9 cellular contexts compared by ENCODE assay signal in the genomic region with DNA sequence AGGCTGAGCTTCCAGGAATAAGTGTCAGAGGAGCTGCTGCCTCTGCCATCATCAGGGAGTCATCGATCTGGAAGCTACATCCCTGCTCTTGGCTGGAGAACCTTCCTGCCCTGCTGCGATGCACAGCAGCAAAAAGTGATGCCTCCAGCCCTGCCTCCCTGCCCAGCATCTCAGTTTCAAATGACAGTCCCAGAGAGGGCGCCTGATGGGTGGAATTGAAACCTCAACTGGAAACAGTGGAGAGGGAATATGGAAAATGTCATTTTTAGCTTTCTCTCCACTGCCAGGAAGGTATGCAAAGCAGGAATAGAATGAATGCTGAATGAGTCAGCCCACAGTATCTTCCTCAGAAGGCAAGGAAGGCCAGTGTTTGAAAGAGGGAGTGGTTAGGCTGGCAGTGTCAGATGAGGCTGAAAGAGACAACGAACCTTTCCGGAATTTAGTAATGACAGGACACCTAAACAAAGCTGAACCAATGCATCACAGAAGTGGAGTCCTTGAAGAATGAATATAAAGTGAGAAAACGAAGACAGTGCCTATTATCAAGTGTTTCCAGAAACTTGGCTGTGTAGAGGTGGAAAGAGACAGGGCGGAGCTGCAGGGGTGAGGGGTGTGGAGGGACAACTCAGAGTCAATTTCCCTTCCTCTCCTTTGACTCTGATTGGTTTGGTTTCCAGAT.
DNase-seq lines count a peak whose midpoint lies in the region; ATAC-seq and TF ChIP-seq lines count a peak whose summit lies in the region.
"Had no signal": no experiment of that assay in that cellular context is flagged by ENCODE, and none has a peak within 500 bp of the region (broad histone marks: within the 10 kb centered on the region; RNA-seq: fewer than 3 reads in every experiment).

No MANE protein-coding gene starts in this region.

- H3K4me3 Mint-ChIP-seq in activated naive CD4-positive, alpha-beta T cell treated with anti-CD3 and anti-CD28 coated beads, Interleukin-2, amount 10 ng/mL, durations not matched to agents 7 days and 5 days, result no peak overlapping the region

- peak; percentile 77 for DNase-seq in AG20443 (ENCODE audit: low spot score)
- peak; percentile 43 for DNase-seq in LoVo (ENCODE audit: low spot score)
- peak; percentile 84 for DNase-seq in astrocyte of the spinal cord (ENCODE audit: low read depth, low spot score)
- DNase-seq in mesenchymal stem cell, result peak; percentile 91
- DNase-seq in NCI-H2196 treated with DMSO at 0.1 percent for 48 hours (lab: John Stamatoyannopoulos, UW; ENCODE audit: unreplicated experiment), result no peak
- DNase-seq in activated naive CD4-positive, alpha-beta T cell treated with anti-CD3 and anti-CD28 coated beads, Interleukin-2, amount 10 ng/mL, durations not matched to agents 7 days and 5 days, result no peak
- DNase-seq: activated effector memory CD4-positive, alpha-beta T cell treated with anti-CD3 and anti-CD28 coated beads, Interleukin-2, amount 50 U/mL, for 16 hours had no signal

- H3K27ac Mint-ChIP-seq in activated naive CD4-positive, alpha-beta T cell treated with anti-CD3 and anti-CD28 coated beads, Interleukin-2, amount 10 ng/mL, durations not matched to agents 7 days and 5 days, result no peak overlapping the region

- no peak overlapping the region for H3K4me2 ChIP-seq in mesenchymal stem cell (ENCODE audit: low read length, poor library complexity, severe bottlenecking)

- H3K9me3 ChIP-seq in mesenchymal stem cell (ENCODE audit: control insufficient read depth, low read length), result peaks cover 11% of the 10 kb centered on the region

- no peak overlapping the region for H3K23ac ChIP-seq in mesenchymal stem cell (ENCODE audit: low read length in 2 of 2)

- in situ Hi-C loops in astrocyte of the spinal cord (cut with HindIII; ENCODE audit: low sequenced_read_pairs), result no loop called here

- H3K14ac ChIP-seq in mesenchymal stem cell (ENCODE audit: low read length in 2 of 2), result no peak overlapping the region

- H3K27me3 ChIP-seq in mesenchymal stem cell (ENCODE audit: control insufficient read depth in 1 of 2, insufficient read depth in 1 of 2, low read length in 2 of 2), result no peaks in the 10 kb centered on the region

- H2BK15ac ChIP-seq in mesenchymal stem cell (ENCODE audit: low read depth, poor library complexity, severe bottlenecking), result no peak overlapping the region

- H3K27ac ChIP-seq in mesenchymal stem cell (ENCODE audit: low read length, poor library complexity, severe bottlenecking), result peak overlapping the region; percentile 80

- TF ChIP-seq CTCF in astrocyte of the spinal cord (IDR thresholded peaks at IDR 0.05; ENCODE audit: low read depth, low read length), result no peak

- CTCF ChIA-PET in activated naive CD4-positive, alpha-beta T cell treated with anti-CD3 and anti-CD28 coated beads, Interleukin-2, amount 10 ng/mL, durations not matched to agents 7 days and 5 days (lab: Charles Lee), result no interaction called here

- H3K18ac ChIP-seq in mesenchymal stem cell (ENCODE audit: low read depth in 1 of 2, low read length in 2 of 2), result peak overlapping the region in 1 of 2 experiments; percentile 42

- H3K4me3 ChIP-seq in astrocyte of the spinal cord (ENCODE audit: low read depth, low read length), result no peak overlapping the region
- peak overlapping the region in 1 of 2 experiments; percentile 60 for H3K4me3 ChIP-seq in mesenchymal stem cell (ENCODE audit: insufficient read depth in 1 of 2, low read depth in 1 of 2, low read length in 2 of 2)

- no peak overlapping the region for H2BK5ac ChIP-seq in mesenchymal stem cell (ENCODE audit: low read depth, low read length, poor library complexity, severe bottlenecking)

- peaks cover 8% of the 10 kb centered on the region for H3K4me1 Mint-ChIP-seq in activated naive CD4-positive, alpha-beta T cell treated with anti-CD3 and anti-CD28 coated beads, Interleukin-2, amount 10 ng/mL, durations not matched to agents 7 days and 5 days

- peak overlapping the region; percentile 40 for H2AK5ac ChIP-seq in mesenchymal stem cell (ENCODE audit: low read length, severe bottlenecking)

- no peaks in the 10 kb centered on the region for H3K36me3 ChIP-seq in mesenchymal stem cell (ENCODE audit: control insufficient read depth in 1 of 2, insufficient read depth in 2 of 2, low read depth in 1 of 2, low read length in 2 of 2)

- no peaks in the 10 kb centered on the region for H3K79me1 ChIP-seq in mesenchymal stem cell (replicated peaks; ENCODE audit: low read length, poor library complexity, severe bottlenecking)

- ATAC-seq in GM19351 (IDR thresholded peaks at IDR 0.05; ENCODE audit: unreplicated experiment), result no peak
- no peak for ATAC-seq in GM19397 (IDR thresholded peaks at IDR 0.05; ENCODE audit: unreplicated experiment)

- H3K27me3 Mint-ChIP-seq in activated naive CD4-positive, alpha-beta T cell treated with anti-CD3 and anti-CD28 coated beads, Interleukin-2, amount 10 ng/mL, durations not matched to agents 7 days and 5 days, result peaks cover 5% of the 10 kb centered on the region

- H2BK120ac ChIP-seq in mesenchymal stem cell (ENCODE audit: low read depth, low read length), result no peak overlapping the region

- peak overlapping the region in 1 of 2 experiments; percentile 51 for H2BK12ac ChIP-seq in mesenchymal stem cell (ENCODE audit: low read length in 2 of 2)

- no peak overlapping the region for H3K4ac ChIP-seq in mesenchymal stem cell (ENCODE audit: low read depth in 1 of 2, low read length in 2 of 2)

- peaks cover 19% of the 10 kb centered on the region for H3K4me1 ChIP-seq in mesenchymal stem cell (ENCODE audit: control insufficient read depth, insufficient read depth, low read depth, low read length)

- H3K9me3 Mint-ChIP-seq in activated naive CD4-positive, alpha-beta T cell treated with anti-CD3 and anti-CD28 coated beads, Interleukin-2, amount 10 ng/mL, durations not matched to agents 7 days and 5 days, result no peaks in the 10 kb centered on the region

- WGBS in mesenchymal stem cell, result 20% methylated on average over 7 of the region's 7 CpGs

- no peak overlapping the region for H2AFZ ChIP-seq in mesenchymal stem cell (ENCODE audit: low read depth, low read length)

- H3K9ac ChIP-seq in mesenchymal stem cell (ENCODE audit: low read length), result peak overlapping the region; percentile 84

- H4K8ac ChIP-seq in mesenchymal stem cell (ENCODE audit: low read length), result peak overlapping the region; percentile 5

- no peaks in the 10 kb centered on the region for H3K36me3 Mint-ChIP-seq in activated naive CD4-positive, alpha-beta T cell treated with anti-CD3 and anti-CD28 coated beads, Interleukin-2, amount 10 ng/mL, durations not matched to agents 7 days and 5 days

- peak overlapping the region; percentile 34 for H4K91ac ChIP-seq in mesenchymal stem cell (ENCODE audit: low read length)

Comparison
In these comparisons a context has a peak if more than half of its experiments do, and no peak if none do; other contexts are left out.
1. DNase-seq: peak in AG20443 (single experiment), LoVo (single experiment), astrocyte of the spinal cord (single experiment) and mesenchymal stem cell (single experiment); none in NCI-H2196 treated with DMSO at 0.1 percent for 48 hours (single experiment) and activated naive CD4-positive, alpha-beta T cell treated with anti-CD3 and anti-CD28 coated beads, Interleukin-2, amount 10 ng/mL, durations not matched to agents 7 days and 5 days (single experiment).